ENCODE assay signal across 19 cellular contexts in the genomic region with DNA sequence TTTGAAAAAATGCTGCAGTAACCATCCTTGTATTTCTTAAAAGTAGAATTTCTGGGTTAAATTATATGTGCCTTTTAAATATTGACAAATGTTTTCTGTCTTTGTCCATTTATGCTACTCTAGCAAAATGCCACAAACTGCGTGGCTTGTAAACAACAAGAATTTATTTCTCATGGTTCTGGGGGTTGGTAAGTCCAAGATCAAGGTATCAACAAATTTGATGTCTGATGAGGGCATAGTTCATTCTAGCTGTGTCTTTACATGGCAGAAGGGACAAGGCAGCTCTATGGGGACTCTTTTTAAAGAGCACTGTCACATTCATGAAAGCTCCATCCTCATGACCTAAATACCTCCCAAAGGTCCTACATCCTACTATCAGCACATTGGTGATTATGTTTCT. TPM values are rescaled to one million over a fixed set of nuclear protein-coding genes. Genes with fewer than 3 reads are reported as not detected.
DNase-seq lines count a peak whose midpoint lies in the region; ATAC-seq and TF ChIP-seq lines count a peak whose summit lies in the region.
"Had no signal": no experiment of that assay in that cellular context is flagged by ENCODE, and none has a peak within 500 bp of the region (broad histone marks: within the 10 kb centered on the region; RNA-seq: fewer than 3 reads in every experiment).

No MANE protein-coding gene starts in this region.

- H3K27ac ChIP-seq in left ventricle myocardium inferior (replicated peaks) (peak overlapping the region; percentile 30), liver (ENCODE audit: low read depth in 1 of 2, low read length in 2 of 2) (peak overlapping the region; percentile 95 to 96)
- H3K27ac ChIP-seq: 22Rv1; A549; BLaER1 treated with 17β-estradiol and CSF1 and Interleukin-3, amounts not matched to agents 10 nM and 100 nM; C4-2B had no signal

- H3K27me3 ChIP-seq in left ventricle myocardium inferior (ENCODE audit: low read depth) (no peaks in the 10 kb centered on the region), liver (ENCODE audit: control insufficient read depth in 4 of 4, insufficient read depth in 4 of 4, low read length in 3 of 4) (no peaks in the 10 kb centered on the region)
- H3K27me3 ChIP-seq: BLaER1 treated with 17β-estradiol and CSF1 and Interleukin-3, amounts not matched to agents 10 nM and 100 nM had no signal

- H3K9ac ChIP-seq in liver (ENCODE audit: low read depth in 1 of 2, low read length in 2 of 2) = no peak overlapping the region
- H3K9ac ChIP-seq: BLaER1 treated with 17β-estradiol and CSF1 and Interleukin-3, amounts not matched to agents 10 nM and 100 nM had no signal

- H3K4me3 ChIP-seq in left ventricle myocardium inferior (no peak overlapping the region), liver (ENCODE audit: low read depth in 1 of 3, low read length in 3 of 3) (no peak overlapping the region)
- H3K4me3 ChIP-seq: A549; BLaER1 treated with 17β-estradiol and CSF1 and Interleukin-3, amounts not matched to agents 10 nM and 100 nM; GM12878 had no signal

- TF ChIP-seq CTCF in left ventricle myocardium inferior (IDR thresholded peaks at IDR 0.05; ENCODE audit: borderline replicate concordance) = no peak
- no peak for TF ChIP-seq CTCF in liver (IDR thresholded peaks at IDR 0.05; ENCODE audit: low read depth, low read length, missing input control)

- no peak for TF ChIP-seq RAD21 in liver (IDR thresholded peaks at IDR 0.05)

- intact Hi-C loops in left ventricle myocardium inferior (cut with micrococcal nuclease) (no loop called here), left ventricle myocardium superior (cut with micrococcal nuclease) (no loop called here)

- peaks cover 30% of the 10 kb centered on the region for H3K4me1 ChIP-seq in left ventricle myocardium inferior
- H3K4me1 ChIP-seq in liver (ENCODE audit: control insufficient read depth in 4 of 4, insufficient read depth in 4 of 4, low read length in 3 of 4) = peaks cover 1 to 31% (median 13%) of the 10 kb centered on the region in 4 donors
- H3K4me1 ChIP-seq: BLaER1 treated with 17β-estradiol and CSF1 and Interleukin-3, amounts not matched to agents 10 nM and 100 nM had no signal

- ATAC-seq in left ventricle myocardium superior = no peak
- ATAC-seq in HG03045 (IDR thresholded peaks at IDR 0.05; ENCODE audit: unreplicated experiment) = no peak
- ATAC-seq: A549; CD8-positive, alpha-beta T cell; GM12878 had no signal

- H3K9me3 ChIP-seq in left ventricle myocardium inferior (replicated peaks) = no peaks in the 10 kb centered on the region
- no peaks in the 10 kb centered on the region for H3K9me3 ChIP-seq in liver (ENCODE audit: control insufficient read depth in 4 of 4, low read length in 3 of 4)

- DNase-seq in left ventricle myocardium inferior = no peak
- no peak for DNase-seq in left ventricle myocardium superior
- DNase-seq in COR-L47 (lab: John Stamatoyannopoulos, UW) = no peak
- DNase-seq: AML-193; CD4-positive, alpha-beta T cell; CD8-positive, alpha-beta T cell; DMS 273 treated with DMSO at 0.1 percent for 48 hours; DMS153; DMS79; DND-41; EL; GDM1 had no signal

- no peaks in the 10 kb centered on the region for H3K36me3 ChIP-seq in left ventricle myocardium inferior
- no peaks in the 10 kb centered on the region for H3K36me3 ChIP-seq in liver (ENCODE audit: control insufficient read depth in 4 of 4, insufficient read depth in 3 of 4, low read depth in 1 of 4, low read length in 3 of 4)

- WGBS in liver = 85% methylated on average over 1 of the region's 1 CpG

TF ChIP-seq in liver, 16 proteins besides CTCF, POLR2A, EP300 and RAD21:
- TF ChIP-seq, protein P1, sequence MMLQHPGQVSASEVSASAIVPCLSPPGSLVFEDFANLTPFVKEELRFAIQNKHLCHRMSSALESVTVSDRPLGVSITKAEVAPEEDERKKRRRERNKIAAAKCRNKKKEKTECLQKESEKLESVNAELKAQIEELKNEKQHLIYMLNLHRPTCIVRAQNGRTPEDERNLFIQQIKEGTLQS (IDR thresholded peaks at IDR 0.05) = no peak
- TF ChIP-seq FOXA1 (IDR thresholded peaks at IDR 0.05) (no peak), EGR1 (IDR thresholded peaks at IDR 0.05; ENCODE audit: low read depth in 2 of 2) (no peak), TAF1 (conservative IDR thresholded peaks at IDR 0.05) (no peak), FOXA2 (IDR thresholded peaks at IDR 0.05) (no peak), SP1 (IDR thresholded peaks at IDR 0.05) (no peak), HNF4G (IDR thresholded peaks at IDR 0.05) (no peak), JUND (IDR thresholded peaks at IDR 0.05) (no peak), YY1 (IDR thresholded peaks at IDR 0.05) (no peak), RXRA (IDR thresholded peaks at IDR 0.05) (no peak)
- TF ChIP-seq, protein P2, sequence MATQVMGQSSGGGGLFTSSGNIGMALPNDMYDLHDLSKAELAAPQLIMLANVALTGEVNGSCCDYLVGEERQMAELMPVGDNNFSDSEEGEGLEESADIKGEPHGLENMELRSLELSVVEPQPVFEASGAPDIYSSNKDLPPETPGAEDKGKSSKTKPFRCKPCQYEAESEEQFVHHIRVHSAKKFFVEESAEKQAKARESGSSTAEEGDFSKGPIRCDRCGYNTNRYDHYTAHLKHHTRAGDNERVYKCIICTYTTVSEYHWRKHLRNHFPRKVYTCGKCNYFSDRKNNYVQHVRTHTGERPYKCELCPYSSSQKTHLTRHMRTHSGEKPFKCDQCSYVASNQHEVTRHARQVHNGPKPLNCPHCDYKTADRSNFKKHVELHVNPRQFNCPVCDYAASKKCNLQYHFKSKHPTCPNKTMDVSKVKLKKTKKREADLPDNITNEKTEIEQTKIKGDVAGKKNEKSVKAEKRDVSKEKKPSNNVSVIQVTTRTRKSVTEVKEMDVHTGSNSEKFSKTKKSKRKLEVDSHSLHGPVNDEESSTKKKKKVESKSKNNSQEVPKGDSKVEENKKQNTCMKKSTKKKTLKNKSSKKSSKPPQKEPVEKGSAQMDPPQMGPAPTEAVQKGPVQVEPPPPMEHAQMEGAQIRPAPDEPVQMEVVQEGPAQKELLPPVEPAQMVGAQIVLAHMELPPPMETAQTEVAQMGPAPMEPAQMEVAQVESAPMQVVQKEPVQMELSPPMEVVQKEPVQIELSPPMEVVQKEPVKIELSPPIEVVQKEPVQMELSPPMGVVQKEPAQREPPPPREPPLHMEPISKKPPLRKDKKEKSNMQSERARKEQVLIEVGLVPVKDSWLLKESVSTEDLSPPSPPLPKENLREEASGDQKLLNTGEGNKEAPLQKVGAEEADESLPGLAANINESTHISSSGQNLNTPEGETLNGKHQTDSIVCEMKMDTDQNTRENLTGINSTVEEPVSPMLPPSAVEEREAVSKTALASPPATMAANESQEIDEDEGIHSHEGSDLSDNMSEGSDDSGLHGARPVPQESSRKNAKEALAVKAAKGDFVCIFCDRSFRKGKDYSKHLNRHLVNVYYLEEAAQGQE (IDR thresholded peaks at IDR 0.05) = no peak
- TF ChIP-seq, protein P3, sequence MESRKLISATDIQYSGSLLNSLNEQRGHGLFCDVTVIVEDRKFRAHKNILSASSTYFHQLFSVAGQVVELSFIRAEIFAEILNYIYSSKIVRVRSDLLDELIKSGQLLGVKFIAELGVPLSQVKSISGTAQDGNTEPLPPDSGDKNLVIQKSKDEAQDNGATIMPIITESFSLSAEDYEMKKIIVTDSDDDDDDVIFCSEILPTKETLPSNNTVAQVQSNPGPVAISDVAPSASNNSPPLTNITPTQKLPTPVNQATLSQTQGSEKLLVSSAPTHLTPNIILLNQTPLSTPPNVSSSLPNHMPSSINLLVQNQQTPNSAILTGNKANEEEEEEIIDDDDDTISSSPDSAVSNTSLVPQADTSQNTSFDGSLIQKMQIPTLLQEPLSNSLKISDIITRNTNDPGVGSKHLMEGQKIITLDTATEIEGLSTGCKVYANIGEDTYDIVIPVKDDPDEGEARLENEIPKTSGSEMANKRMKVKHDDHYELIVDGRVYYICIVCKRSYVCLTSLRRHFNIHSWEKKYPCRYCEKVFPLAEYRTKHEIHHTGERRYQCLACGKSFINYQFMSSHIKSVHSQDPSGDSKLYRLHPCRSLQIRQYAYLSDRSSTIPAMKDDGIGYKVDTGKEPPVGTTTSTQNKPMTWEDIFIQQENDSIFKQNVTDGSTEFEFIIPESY (IDR thresholded peaks at IDR 0.05) = no peak
- TF ChIP-seq, protein P4, sequence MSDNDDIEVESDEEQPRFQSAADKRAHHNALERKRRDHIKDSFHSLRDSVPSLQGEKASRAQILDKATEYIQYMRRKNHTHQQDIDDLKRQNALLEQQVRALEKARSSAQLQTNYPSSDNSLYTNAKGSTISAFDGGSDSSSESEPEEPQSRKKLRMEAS (IDR thresholded peaks at IDR 0.05) = no peak

RNA-seq across cellular contexts. Expression of a gene that starts 27.7 kb away (rescaled TPM):
- total RNA-seq in left ventricle myocardium inferior = 14.6 TPM
- 17.0 TPM for total RNA-seq in left ventricle myocardium superior
- 10 to 100 TPM; 16.9 to 23.5 TPM for total RNA-seq in liver
- polyA plus RNA-seq in liver = 10 to 100 TPM in 1 of 2 donors, 1 to 10 TPM in 1; 7.8 to 12.2 TPM

RNA-seq across cellular contexts. Expression of a gene that starts 27.9 kb away (rescaled TPM):
- 15.2 TPM for total RNA-seq in left ventricle myocardium inferior
- total RNA-seq in left ventricle myocardium superior = 13.9 TPM
- 10 to 100 TPM; 16.9 to 48.9 TPM for total RNA-seq in liver
- 1 to 10 TPM; 7.2 to 8.7 TPM for polyA plus RNA-seq in liver
